15 cellular contexts compared by ENCODE assay signal in the genomic region with DNA sequence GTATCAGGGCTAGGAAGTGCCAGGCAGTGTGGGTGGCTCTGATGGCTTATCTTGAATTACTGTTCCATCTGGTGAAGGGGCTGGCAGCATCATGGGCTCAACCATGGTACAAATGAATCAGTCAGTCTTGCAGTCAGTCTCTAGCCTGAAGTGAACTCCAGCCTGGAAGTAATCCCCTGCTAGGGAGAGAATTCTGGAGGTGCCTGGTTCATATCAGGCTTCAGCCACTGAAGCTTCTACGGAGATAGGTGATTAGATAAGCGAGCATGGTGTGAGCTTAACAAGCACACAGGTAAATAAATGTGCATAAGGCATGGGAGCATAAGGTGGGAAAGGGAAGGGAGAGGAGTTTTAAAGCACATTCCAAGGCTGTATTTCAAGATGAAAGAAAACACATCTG.
DNase-seq lines count a peak whose midpoint lies in the region; ATAC-seq, FAIRE-seq and TF ChIP-seq lines count a peak whose summit lies in the region.
"Had no signal": no experiment of that assay in that cellular context is flagged by ENCODE, and none has a peak within 500 bp of the region (broad histone marks: within the 10 kb centered on the region; RNA-seq: fewer than 3 reads in every experiment).

No MANE protein-coding gene starts in this region.

- H3K4me3 Mint-ChIP-seq in neural progenitor cell: no peak overlapping the region
- no peak overlapping the region for H3K4me3 Mint-ChIP-seq in activated CD4-positive, alpha-beta T cell treated with anti-CD3 and anti-CD28 coated beads for 36 hours
- H3K4me3 Mint-ChIP-seq: CD4-positive, alpha-beta memory T cell had no signal

- H3K79me2 ChIP-seq in H1 (ENCODE audit: control insufficient read depth in 1 of 2, insufficient read depth in 2 of 2, low read length in 2 of 2): no peaks in the 10 kb centered on the region
- no peaks in the 10 kb centered on the region for H3K79me2 ChIP-seq in neural progenitor cell (ENCODE audit: low read depth)

- intact Hi-C loops in activated CD4-positive, alpha-beta T cell treated with anti-CD3 and anti-CD28 coated beads for 36 hours (cut with DNase I, micrococcal nuclease): no loop called here

- H3K14ac ChIP-seq in H1 (ENCODE audit: insufficient read length) (no peak overlapping the region), mesenchymal stem cell (ENCODE audit: low read length in 2 of 2) (no peak overlapping the region)

- peak overlapping the region; percentile 87; the same call in 1 of the 2 replicates for H2AFZ ChIP-seq in H1 (ENCODE audit: low read length)
- H2AFZ ChIP-seq in neural progenitor cell (replicated peaks): no peak overlapping the region
- H2AFZ ChIP-seq in mesenchymal stem cell (ENCODE audit: low read depth, low read length): no peak overlapping the region

- TF ChIP-seq RAD21 in H1 (IDR thresholded peaks at IDR 0.05 in 1 of 2, conservative IDR thresholded peaks at IDR 0.05 in 1 of 2; ENCODE audit: low read depth in 2 of 2, low read length in 2 of 2): no peak

- H3K4me1 Mint-ChIP-seq in neural progenitor cell: peaks cover 9% of the 10 kb centered on the region
- H3K4me1 Mint-ChIP-seq in activated CD4-positive, alpha-beta T cell treated with anti-CD3 and anti-CD28 coated beads for 36 hours: no peaks in the 10 kb centered on the region
- H3K4me1 Mint-ChIP-seq: CD4-positive, alpha-beta memory T cell had no signal

- H4K20me1 ChIP-seq in H1 (replicated peaks in 1 of 2; ENCODE audit: control insufficient read depth in 1 of 2, insufficient read depth in 2 of 2, low read length in 2 of 2) (no peaks in the 10 kb centered on the region), neural progenitor cell (ENCODE audit: low read depth) (no peaks in the 10 kb centered on the region)

- H3K4ac ChIP-seq in H1 (replicated peaks; ENCODE audit: insufficient read length, low read depth, low read length) (no peak overlapping the region), mesenchymal stem cell (ENCODE audit: low read depth in 1 of 2, low read length in 2 of 2) (no peak overlapping the region)

- H4K91ac ChIP-seq in H1 (replicated peaks; ENCODE audit: insufficient read length, low read length): no peak overlapping the region
- no peak overlapping the region for H4K91ac ChIP-seq in mesenchymal stem cell (ENCODE audit: low read length)

- H3K27me3 ChIP-seq in H1 (replicated peaks in 1 of 4; ENCODE audit: control insufficient read depth in 3 of 4, extremely low read depth in 1 of 4, insufficient read depth in 3 of 4, low read length in 3 of 4) (no peaks in the 10 kb centered on the region), neural progenitor cell (no peaks in the 10 kb centered on the region), mesenchymal stem cell (ENCODE audit: control insufficient read depth in 1 of 2, insufficient read depth in 1 of 2, low read length in 2 of 2) (no peaks in the 10 kb centered on the region)
- H3K27me3 ChIP-seq: BE2C had no signal

- H3K9me3 ChIP-seq in H1 (ENCODE audit: insufficient read depth in 2 of 2, low read depth in 1 of 2, low read length in 1 of 2) (no peaks in the 10 kb centered on the region), neural progenitor cell (ENCODE audit: low read depth) (no peaks in the 10 kb centered on the region), mesenchymal stem cell (ENCODE audit: control insufficient read depth, low read length) (no peaks in the 10 kb centered on the region)
- H3K9me3 ChIP-seq: BE2C had no signal

- H2BK12ac ChIP-seq in H1 (ENCODE audit: low read depth, low read length): no peak overlapping the region
- H2BK12ac ChIP-seq in mesenchymal stem cell (ENCODE audit: low read length in 2 of 2): no peak overlapping the region

- H3K4me1 ChIP-seq in H1 (replicated peaks in 1 of 4; ENCODE audit: control insufficient read depth in 3 of 4, insufficient read depth in 4 of 4, low read length in 3 of 4) (no peaks in the 10 kb centered on the region), neural progenitor cell (peaks cover 8% of the 10 kb centered on the region), mesenchymal stem cell (ENCODE audit: control insufficient read depth, insufficient read depth, low read depth, low read length) (no peaks in the 10 kb centered on the region)
- H3K4me1 ChIP-seq: BE2C had no signal

- H2AK5ac ChIP-seq in H1 (ENCODE audit: low read depth, low read length): no peak overlapping the region
- no peak overlapping the region for H2AK5ac ChIP-seq in mesenchymal stem cell (ENCODE audit: low read length, severe bottlenecking)

- H3K36me3 ChIP-seq in H1 (ENCODE audit: control insufficient read depth in 2 of 4, insufficient read depth in 4 of 4, low read length in 3 of 4) (no peaks in the 10 kb centered on the region), neural progenitor cell (no peaks in the 10 kb centered on the region), mesenchymal stem cell (ENCODE audit: control insufficient read depth in 1 of 2, insufficient read depth in 2 of 2, low read depth in 1 of 2, low read length in 2 of 2) (no peaks in the 10 kb centered on the region)
- H3K36me3 ChIP-seq: BE2C had no signal

- H3K23me2 ChIP-seq in H1 (ENCODE audit: low read depth, low read length): no peaks in the 10 kb centered on the region

- 92% methylated on average over 2 of the region's 2 CpGs; no CpG with 5 or more reads in 1 of the 2 experiments for WGBS in H1 (ENCODE audit: extremely low coverage in 1 of 2, insufficient coverage in 1 of 2, insufficient read length in 1 of 2, insufficient replicate concordance in 2 of 2, low coverage in 1 of 2, low lambda C conversion rate in 2 of 2, missing lambda C conversion rate in 1 of 2), 2 experiments
- 20% methylated on average over 2 of the region's 2 CpGs for WGBS in mesenchymal stem cell

- TF ChIP-seq CTCF in H1 (IDR thresholded peaks at IDR 0.05; ENCODE audit: control extremely low read depth in 1 of 3, insufficient read depth in 1 of 3, low read depth in 1 of 3, low read length in 3 of 3): no peak
- TF ChIP-seq CTCF in neural progenitor cell (IDR thresholded peaks at IDR 0.05): no peak

- H2BK15ac ChIP-seq in H1 (ENCODE audit: low read length) (no peak overlapping the region), mesenchymal stem cell (ENCODE audit: low read depth, poor library complexity, severe bottlenecking) (no peak overlapping the region)

- H2BK20ac ChIP-seq in H1 (ENCODE audit: low read length): no peak overlapping the region

- no peak overlapping the region for H4K5ac ChIP-seq in H1 (ENCODE audit: insufficient read length, low read depth, low read length)

- TF ChIP-seq POLR2A in H1 (IDR thresholded peaks at IDR 0.05; ENCODE audit: control extremely low read depth in 1 of 2, low read depth in 2 of 2, low read length in 2 of 2): no peak

- no peak overlapping the region for H3K56ac ChIP-seq in H1 (replicated peaks; ENCODE audit: insufficient read length, low read depth, low read length)

- no peaks in the 10 kb centered on the region for H3K27me3 Mint-ChIP-seq in neural progenitor cell (ENCODE audit: insufficient read depth, low read depth)
- no peaks in the 10 kb centered on the region for H3K27me3 Mint-ChIP-seq in activated CD4-positive, alpha-beta T cell treated with anti-CD3 and anti-CD28 coated beads for 36 hours

- POLR2A ChIA-PET in H1 (lab: Charles Lee; ENCODE audit: partially characterized antibody): no interaction called here
- POLR2A ChIA-PET in activated CD4-positive, alpha-beta T cell treated with anti-CD3 and anti-CD28 coated beads for 36 hours (lab: Charles Lee): no interaction called here

- H3F3A ChIP-seq in neural progenitor cell (ENCODE audit: low read depth): no peaks in the 10 kb centered on the region

- H3K9ac ChIP-seq in H1 (replicated peaks in 1 of 4; ENCODE audit: extremely low read depth in 1 of 4, low read depth in 3 of 4, low read length in 3 of 4): no peak overlapping the region
- H3K9ac ChIP-seq in neural progenitor cell: no peak overlapping the region
- no peak overlapping the region for H3K9ac ChIP-seq in mesenchymal stem cell (ENCODE audit: low read length)

- no peak for TF ChIP-seq EP300 in H1 (IDR thresholded peaks at IDR 0.05; ENCODE audit: borderline replicate concordance in 1 of 2, low read depth in 2 of 2, low read length in 2 of 2)

- H3K18ac ChIP-seq in H1 (ENCODE audit: extremely low read depth, low read length) (no peak overlapping the region), mesenchymal stem cell (ENCODE audit: low read depth in 1 of 2, low read length in 2 of 2) (no peak overlapping the region)

- H3K4me3 ChIP-seq in H1 (ENCODE audit: extremely low read depth in 1 of 4, insufficient read depth in 2 of 4, low read depth in 3 of 4, low read length in 4 of 4) (no peak overlapping the region), neural progenitor cell (no peak overlapping the region), mesenchymal stem cell (ENCODE audit: insufficient read depth in 1 of 2, low read depth in 1 of 2, low read length in 2 of 2) (no peak overlapping the region)
- H3K4me3 ChIP-seq: GM12878 had no signal

- peak; percentile 6 for DNase-seq in NCI-H82 (lab: John Stamatoyannopoulos, UW)
- DNase-seq in NCI-H82 treated with DMSO at 0.1 percent for 48 hours (lab: John Stamatoyannopoulos, UW; ENCODE audit: unreplicated experiment): no peak
- no peak for DNase-seq in H1 (ENCODE audit: low read depth in 1 of 2, low spot score in 2 of 2)
- no peak for DNase-seq in neural progenitor cell (ENCODE audit: low spot score)
- no peak for DNase-seq in glomerular visceral epithelial cell (ENCODE audit: extremely low spot score)
- DNase-seq in activated CD4-positive, alpha-beta T cell treated with anti-CD3 and anti-CD28 coated beads for 36 hours: no peak
- DNase-seq in mesenchymal stem cell: no peak
- DNase-seq: BE2C; CD4-positive, alpha-beta memory T cell had no signal

- CTCF ChIA-PET in H1 (lab: Charles Lee; ENCODE audit: partially characterized antibody): interaction anchor here (1.4 kb wide), 1 partner anchor 445 kb away, joined by 3 read pairs; no protein-coding TSS in a partner anchor
- CTCF ChIA-PET in activated CD4-positive, alpha-beta T cell treated with anti-CD3 and anti-CD28 coated beads for 36 hours (lab: Charles Lee): interaction anchor here (0.5 kb wide), 1 partner anchor 765 kb away, joined by 3 read pairs; no protein-coding TSS in a partner anchor

- H3K79me1 ChIP-seq in H1 (ENCODE audit: low read depth, low read length): no peaks in the 10 kb centered on the region
- no peaks in the 10 kb centered on the region for H3K79me1 ChIP-seq in mesenchymal stem cell (replicated peaks; ENCODE audit: low read length, poor library complexity, severe bottlenecking)

- H3K27ac ChIP-seq in H1 (ENCODE audit: low read depth, low read length) (no peak overlapping the region), neural progenitor cell (no peak overlapping the region), mesenchymal stem cell (ENCODE audit: low read length, poor library complexity, severe bottlenecking) (no peak overlapping the region)
- H3K27ac ChIP-seq: C4-2B, HL-60 had no signal

- H3K4me2 ChIP-seq in H1 (ENCODE audit: insufficient read depth in 1 of 2, low read depth in 2 of 2, low read length in 2 of 2) (no peak overlapping the region), neural progenitor cell (no peak overlapping the region), mesenchymal stem cell (ENCODE audit: low read length, poor library complexity, severe bottlenecking) (no peak overlapping the region)

- H3K36me3 Mint-ChIP-seq in neural progenitor cell: peaks cover 5% of the 10 kb centered on the region
- H3K36me3 Mint-ChIP-seq in activated CD4-positive, alpha-beta T cell treated with anti-CD3 and anti-CD28 coated beads for 36 hours (ENCODE audit: low read depth): no peaks in the 10 kb centered on the region
- H3K36me3 Mint-ChIP-seq: CD4-positive, alpha-beta memory T cell had no signal

- H2BK120ac ChIP-seq in H1 (replicated peaks; ENCODE audit: low read depth, low read length): no peak overlapping the region
- no peak overlapping the region for H2BK120ac ChIP-seq in mesenchymal stem cell (ENCODE audit: low read depth, low read length)

- no peak for FAIRE-seq in H1 (lab: Jason Lieb, UNC)
- FAIRE-seq: A204.1, GM12878, GM18507 had no signal

- peak overlapping the region; percentile 3 for H3K27ac Mint-ChIP-seq in neural progenitor cell
- no peak overlapping the region for H3K27ac Mint-ChIP-seq in activated CD4-positive, alpha-beta T cell treated with anti-CD3 and anti-CD28 coated beads for 36 hours
- H3K27ac Mint-ChIP-seq: CD4-positive, alpha-beta memory T cell had no signal

- H3K9me3 Mint-ChIP-seq in neural progenitor cell: no peaks in the 10 kb centered on the region
- H3K9me3 Mint-ChIP-seq in activated CD4-positive, alpha-beta T cell treated with anti-CD3 and anti-CD28 coated beads for 36 hours (ENCODE audit: low read depth): no peaks in the 10 kb centered on the region

- H3K23ac ChIP-seq in H1 (ENCODE audit: insufficient read length): no peak overlapping the region
- H3K23ac ChIP-seq in mesenchymal stem cell (ENCODE audit: low read length in 2 of 2): no peak overlapping the region

- no peak for ATAC-seq in activated CD4-positive, alpha-beta T cell treated with anti-CD3 and anti-CD28 coated beads for 36 hours
- ATAC-seq: GM12878, HCT116 had no signal

- H4K8ac ChIP-seq in H1 (ENCODE audit: extremely low read depth, insufficient read depth, low read length) (peak overlapping the region; percentile 51; the same call in 1 of the 2 replicates), mesenchymal stem cell (ENCODE audit: low read length) (no peak overlapping the region)

- H2BK5ac ChIP-seq in H1 (ENCODE audit: low read depth, low read length): no peak overlapping the region
- no peak overlapping the region for H2BK5ac ChIP-seq in mesenchymal stem cell (ENCODE audit: low read depth, low read length, poor library complexity, severe bottlenecking)
